8 cellular contexts compared by ENCODE assay signal in genomic region chr4:128812360-128812958, GRCh38. TPM values are rescaled to one million over a fixed set of nuclear protein-coding genes. Genes with fewer than 3 reads are reported as not detected.
DNase-seq lines count a peak whose midpoint lies in the region; ATAC-seq, FAIRE-seq and TF ChIP-seq lines count a peak whose summit lies in the region.

No MANE protein-coding gene starts in this region.

- no peaks in the 10 kb centered on the region for H3K27me3 ChIP-seq in neural progenitor cell

- peak overlapping the region; percentile 99 for H3K27ac ChIP-seq in neural progenitor cell

- peaks cover 38% of the 10 kb centered on the region for H3K4me1 Mint-ChIP-seq in activated T-cell treated with anti-CD3 and anti-CD28 coated beads, Interleukin-2, amount 50 U/mL, for 72 hours (ENCODE audit: low read depth)
- H3K4me1 Mint-ChIP-seq in neural progenitor cell, result peaks cover 22% of the 10 kb centered on the region

- no peaks in the 10 kb centered on the region for H3K27me3 Mint-ChIP-seq in activated T-cell treated with anti-CD3 and anti-CD28 coated beads, Interleukin-2, amount 50 U/mL, for 72 hours (ENCODE audit: low read depth)
- H3K27me3 Mint-ChIP-seq in neural progenitor cell (ENCODE audit: insufficient read depth, low read depth), result no peaks in the 10 kb centered on the region

- peak overlapping the region; percentile 77 to 88 for H3K4me3 Mint-ChIP-seq in activated T-cell treated with anti-CD3 and anti-CD28 coated beads, Interleukin-2, amount 50 U/mL, for 72 hours
- peak overlapping the region; percentile 92 for H3K4me3 Mint-ChIP-seq in neural progenitor cell

- H2AFZ ChIP-seq in neural progenitor cell (replicated peaks), result no peak overlapping the region

- H3K79me2 ChIP-seq in neural progenitor cell (ENCODE audit: low read depth), result peaks cover 61% of the 10 kb centered on the region

- peak overlapping the region; percentile 92 for H3K4me3 ChIP-seq in fibroblast of the aortic adventitia (ENCODE audit: low read depth, low read length)
- H3K4me3 ChIP-seq in neural progenitor cell, result peak overlapping the region; percentile 98

- H3K9ac ChIP-seq in neural progenitor cell, result peak overlapping the region; percentile 73

- 0 out of 2 replicates have a peak, but pooled peaks have one; percentile 16 for TF ChIP-seq POLR2A in GM12891 (IDR thresholded peaks at IDR 0.05; ENCODE audit: low read depth, low read length)

- no peak for FAIRE-seq in GM12891 (lab: Jason Lieb, UNC)

- H3K36me3 Mint-ChIP-seq in activated T-cell treated with anti-CD3 and anti-CD28 coated beads, Interleukin-2, amount 50 U/mL, for 72 hours (ENCODE audit: insufficient read depth in 2 of 2), result peaks cover 6% of the 10 kb centered on the region in 2 donors
- peaks cover 14% of the 10 kb centered on the region for H3K36me3 Mint-ChIP-seq in neural progenitor cell

- DNase-seq in AG08396 (ENCODE audit: low spot score) (peak; percentile 74), GM12891 (ENCODE audit: insufficient read length, low spot score) (peak; percentile 36), NCI-H2029 (lab: John Stamatoyannopoulos, UW) (peak; percentile 39), fibroblast of the aortic adventitia (ENCODE audit: low read depth) (peak; percentile 69), neural progenitor cell (ENCODE audit: low spot score) (peak; percentile 96)
- DNase-seq in activated T-cell treated with anti-CD3 and anti-CD28 coated beads, Interleukin-2, amount 50 U/mL, for 72 hours, result peak; percentile 42 to 47
- DNase-seq in effector CD4-positive, alpha-beta T cell, result no peak

- peak; percentile 10 for ATAC-seq in HG02885 (IDR thresholded peaks at IDR 0.05; ENCODE audit: poor library complexity, unreplicated experiment)
- no peak for ATAC-seq in activated T-cell treated with anti-CD3 and anti-CD28 coated beads, Interleukin-2, amount 50 U/mL, for 72 hours (replicated peaks in 1 of 2)

- no peaks in the 10 kb centered on the region for H3K36me3 ChIP-seq in neural progenitor cell

- TF ChIP-seq CTCF in fibroblast of the aortic adventitia (IDR thresholded peaks at IDR 0.05; ENCODE audit: insufficient read depth, low read length) (no peak), neural progenitor cell (IDR thresholded peaks at IDR 0.05) (no peak)

- H4K20me1 ChIP-seq in neural progenitor cell (ENCODE audit: low read depth), result peaks cover 47% of the 10 kb centered on the region

- H3K4me1 ChIP-seq in neural progenitor cell, result peaks cover 26% of the 10 kb centered on the region

- peak overlapping the region; percentile 59 for H3K27ac Mint-ChIP-seq in activated T-cell treated with anti-CD3 and anti-CD28 coated beads, Interleukin-2, amount 50 U/mL, for 72 hours
- H3K27ac Mint-ChIP-seq in neural progenitor cell, result peak overlapping the region; percentile 67

- peaks cover 41% of the 10 kb centered on the region for H3F3A ChIP-seq in neural progenitor cell (ENCODE audit: low read depth)

- H3K9me3 Mint-ChIP-seq in activated T-cell treated with anti-CD3 and anti-CD28 coated beads, Interleukin-2, amount 50 U/mL, for 72 hours, result no peaks in the 10 kb centered on the region
- peaks cover 2% of the 10 kb centered on the region for H3K9me3 Mint-ChIP-seq in neural progenitor cell

- no peaks in the 10 kb centered on the region for H3K9me3 ChIP-seq in neural progenitor cell (ENCODE audit: low read depth)

- peak overlapping the region; percentile 93 for H3K4me2 ChIP-seq in neural progenitor cell

TF ChIP-seq in GM12891, 5 proteins besides CTCF, POLR2A, EP300 and RAD21:
- TF ChIP-seq TAF1 (IDR thresholded peaks at IDR 0.05; ENCODE audit: low read depth, low read length) (no peak), POU2F2 (IDR thresholded peaks at IDR 0.05; ENCODE audit: low read depth, low read length) (no peak), POLR2AphosphoS5 (IDR thresholded peaks at IDR 0.05; ENCODE audit: low read depth, low read length) (no peak), SPI1 (IDR thresholded peaks at IDR 0.05; ENCODE audit: low read depth, low read length) (no peak), PAX5 (IDR thresholded peaks at IDR 0.05; ENCODE audit: insufficient read depth, low read length, severe bottlenecking) (no peak)

RNA-seq across cellular contexts. Expression of gene JADE1, which starts 3.0 kb away (rescaled TPM):
- 10.7 TPM for polyA plus RNA-seq in GM12891 (2012; ENCODE audit: low read depth, missing spikeins)
- 10 to 100 TPM; 30.0 to 34.9 TPM for total RNA-seq in activated T-cell treated with anti-CD3 and anti-CD28 coated beads, Interleukin-2, amount 50 U/mL, for 72 hours
- total RNA-seq in fibroblast of the aortic adventitia (ENCODE audit: low replicate concordance) (20.0 and 25.8 TPM in 2 replicates), neural progenitor cell (ENCODE audit: low replicate concordance) (46.2 and 55.9 TPM in 2 replicates)
